Comparison of ENCODE assay signal across 17 cellular contexts in the genomic region with DNA sequence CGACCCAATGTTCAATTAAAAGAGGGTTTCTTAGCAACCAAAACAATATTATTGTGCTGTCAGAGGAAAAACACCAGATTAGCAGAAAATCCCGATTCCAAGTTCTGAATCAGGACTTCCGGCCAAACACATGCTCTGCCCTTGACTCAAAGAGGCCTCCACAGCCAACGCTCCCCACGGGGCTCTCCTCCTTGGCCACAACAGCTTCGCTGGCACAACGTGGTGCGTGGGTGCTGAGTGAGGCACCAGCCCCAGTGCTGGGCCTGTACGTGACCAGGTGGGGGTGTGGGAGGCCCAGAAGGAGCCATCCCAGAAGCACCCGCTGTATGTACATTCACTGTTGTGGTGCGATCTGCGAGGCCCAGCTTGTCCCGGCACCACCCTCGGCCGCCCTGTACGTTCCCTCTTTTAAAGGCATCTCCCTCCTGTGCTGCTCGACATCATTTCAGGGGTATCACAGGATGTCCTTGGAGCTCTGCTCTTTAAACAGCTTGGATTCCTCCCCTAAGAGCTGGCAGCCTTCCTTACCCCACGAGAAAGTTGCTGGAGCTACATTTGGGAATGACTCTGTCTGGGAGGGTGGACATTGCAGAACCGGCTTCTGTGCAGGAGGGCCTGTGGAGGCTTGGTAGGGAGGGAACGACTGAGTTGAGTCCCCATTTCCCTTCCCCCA.
A peak's percentile ranks its signal among the peaks of the same experiment; 100 is the strongest.
DNase-seq lines count a peak whose midpoint lies in the region; ATAC-seq, FAIRE-seq and TF ChIP-seq lines count a peak whose summit lies in the region.
"Had no signal": no experiment of that assay in that cellular context is flagged by ENCODE, and none has a peak within 500 bp of the region (broad histone marks: within the 10 kb centered on the region; RNA-seq: fewer than 3 reads in every experiment).

No MANE protein-coding gene starts in this region.

- TF ChIP-seq CTCF in bronchial epithelial cell (IDR thresholded peaks at IDR 0.05; ENCODE audit: insufficient read depth, low read length, severe bottlenecking) (no peak), GM20000 (IDR thresholded peaks at IDR 0.05; ENCODE audit: extremely low read depth, missing control alignments) (no peak)

- intact Hi-C loops in left ventricle myocardium superior (cut with micrococcal nuclease): no loop called here

- no peak overlapping the region for H3K4me3 ChIP-seq in bronchial epithelial cell (ENCODE audit: low read depth, low read length)
- no peak overlapping the region for H3K4me3 ChIP-seq in skeletal muscle cell (ENCODE audit: low read depth, low read length)
- H3K4me3 ChIP-seq: SJSA1 had no signal

- no peaks in the 10 kb centered on the region for H3K27me3 ChIP-seq in bronchial epithelial cell (ENCODE audit: control insufficient read depth, insufficient read depth, low read length)
- H3K27me3 ChIP-seq: SJSA1 had no signal

- no peaks in the 10 kb centered on the region for H3K36me3 ChIP-seq in bronchial epithelial cell (ENCODE audit: control insufficient read depth, insufficient read depth, low read length)
- H3K36me3 ChIP-seq: SJSA1 had no signal

- FAIRE-seq in bronchial epithelial cell (lab: Jason Lieb, UNC): no peak

- peak; percentile 68 for ATAC-seq in left ventricle myocardium superior
- no peak for ATAC-seq in GM21737 (IDR thresholded peaks at IDR 0.05; ENCODE audit: unreplicated experiment)
- ATAC-seq in GM19463 (IDR thresholded peaks at IDR 0.05; ENCODE audit: unreplicated experiment): no peak
- ATAC-seq: activated T-cell treated with anti-CD3 and anti-CD28 coated beads, Interleukin-2, amount 50 U/mL, for 4 hours; naive thymus-derived CD8-positive, alpha-beta T cell had no signal

- DNase-seq in GM03348 (ENCODE audit: low spot score) (peak; percentile 83), bronchial epithelial cell (ENCODE audit: low read depth) (peak; percentile 47), left ventricle myocardium superior (peak; percentile 81), skeletal muscle cell (ENCODE audit: low read depth) (peak; percentile 51), GM20000 (ENCODE audit: low spot score) (no peak), NCI-H1092 (lab: John Stamatoyannopoulos, UW) (no peak)
- DNase-seq: activated CD4-positive, alpha-beta T cell treated with anti-CD3 and anti-CD28 coated beads for 1 hour; activated T-cell treated with anti-CD3 and anti-CD28 coated beads, Interleukin-2, amount 50 U/mL, for 4 hours; C1 segment of cervical spinal cord; GDM1; KBM-7; naive thymus-derived CD8-positive, alpha-beta T cell; NCI-H187 treated with DMSO at 0.1 percent for 48 hours; stimulated activated CD4-positive, alpha-beta T cell treated with anti-CD3 and anti-CD28 coated beads, Interleukin-15, amount 100 ng/mL, for 24 hours had no signal

Comparison
In these comparisons a context has a peak if more than half of its experiments do, and no peak if none do; other contexts are left out.
1. DNase-seq: peak in GM03348 (single experiment), bronchial epithelial cell (single experiment), left ventricle myocardium superior (single experiment) and skeletal muscle cell (single experiment); none in GM20000 (single experiment) and NCI-H1092 (single experiment).